22 cellular contexts compared by ENCODE assay signal in genomic region chr2:105634198-105634597, GRCh38.
"Had no signal": no experiment of that assay in that cellular context is flagged by ENCODE, and none has a peak within 500 bp of the region (broad histone marks: within the 10 kb centered on the region; RNA-seq: fewer than 3 reads in every experiment).

No MANE protein-coding gene starts in this region.

- H3K4me3 ChIP-seq: cardiac muscle cell, coronary artery, gastroesophageal sphincter, heart left ventricle, mucosa of descending colon, pancreas, suprapubic skin, upper lobe of left lung had no signal

- H3K27me3 ChIP-seq: cardiac muscle cell, gastroesophageal sphincter, heart left ventricle, pancreas, upper lobe of left lung had no signal

- H3K27ac Mint-ChIP-seq: activated CD4-positive, alpha-beta T cell treated with anti-CD3 and anti-CD28 coated beads, Interleukin-2, amount 10 ng/mL, durations not matched to agents 24 days and 14 days; activated CD8-positive, alpha-beta T cell treated with anti-CD3 and anti-CD28 coated beads for 36 hours; activated naive CD8-positive, alpha-beta T cell treated with anti-CD3 and anti-CD28 coated beads, Interleukin-2, amount 10 ng/mL, durations not matched to agents 7 days and 5 days; activated T-cell treated with anti-CD3 and anti-CD28 coated beads, Interleukin-2, amount 50 U/mL, for 24 hours; activated T-helper 2 cell treated with anti-CD3 and anti-CD28 coated beads, Interferon-gamma antibody, Interleukin-2, Interleukin-4, amounts not matched to agents 10 μg/mL and 5 μg/mL and 100 μg/mL, durations not matched to agents 14 hours and 24 hours and 36 hours; memory B cell; stimulated activated naive CD8-positive, alpha-beta T cell treated with anti-CD3 and anti-CD28 coated beads, Interleukin-15, Interleukin-2, amounts not matched to agents 100 ng/mL and 50 ng/mL, for 24 hours had no signal

- H3K27me3 Mint-ChIP-seq: activated CD8-positive, alpha-beta T cell treated with anti-CD3 and anti-CD28 coated beads for 36 hours; activated T-cell treated with anti-CD3 and anti-CD28 coated beads, Interleukin-2, amount 50 U/mL, for 24 hours; stimulated activated naive CD8-positive, alpha-beta T cell treated with anti-CD3 and anti-CD28 coated beads, Interleukin-15, Interleukin-2, amounts not matched to agents 100 ng/mL and 50 ng/mL, for 24 hours had no signal

- DNase-seq: activated CD4-positive, alpha-beta T cell treated with anti-CD3 and anti-CD28 coated beads, Interleukin-2, amount 10 ng/mL, durations not matched to agents 24 days and 14 days; activated CD8-positive, alpha-beta T cell treated with anti-CD3 and anti-CD28 coated beads for 36 hours; activated naive CD4-positive, alpha-beta T cell treated with Interleukin-2 at 50 U/mL for 16 hours; activated naive CD8-positive, alpha-beta T cell treated with anti-CD3 and anti-CD28 coated beads, Interleukin-2, amount 10 ng/mL, durations not matched to agents 7 days and 5 days; activated T-cell treated with anti-CD3 and anti-CD28 coated beads, Interleukin-2, amount 50 U/mL, for 24 hours; amygdala; heart left ventricle; left ventricle myocardium superior; mucosa of descending colon; naive B cell; pancreas; T-helper 1 cell; T1000; upper lobe of left lung had no signal

- H3K4me1 Mint-ChIP-seq: activated CD4-positive, alpha-beta T cell treated with anti-CD3 and anti-CD28 coated beads, Interleukin-2, amount 10 ng/mL, durations not matched to agents 24 days and 14 days; memory B cell; naive B cell had no signal

- H3K9me3 ChIP-seq: gastroesophageal sphincter, heart left ventricle, mucosa of descending colon, pancreas, suprapubic skin, upper lobe of left lung had no signal

- H3K4me3 Mint-ChIP-seq: activated CD4-positive, alpha-beta T cell treated with anti-CD3 and anti-CD28 coated beads, Interleukin-2, amount 10 ng/mL, durations not matched to agents 24 days and 14 days; activated CD8-positive, alpha-beta T cell treated with anti-CD3 and anti-CD28 coated beads for 36 hours; activated naive CD8-positive, alpha-beta T cell treated with anti-CD3 and anti-CD28 coated beads, Interleukin-2, amount 10 ng/mL, durations not matched to agents 7 days and 5 days; activated T-cell treated with anti-CD3 and anti-CD28 coated beads, Interleukin-2, amount 50 U/mL, for 24 hours; memory B cell; naive B cell; stimulated activated naive CD8-positive, alpha-beta T cell treated with anti-CD3 and anti-CD28 coated beads, Interleukin-15, Interleukin-2, amounts not matched to agents 100 ng/mL and 50 ng/mL, for 24 hours had no signal

- H3K4me1 ChIP-seq: gastroesophageal sphincter, heart left ventricle, pancreas, suprapubic skin, upper lobe of left lung had no signal

- FAIRE-seq: pancreas had no signal

- H3K36me3 Mint-ChIP-seq: activated naive CD8-positive, alpha-beta T cell treated with anti-CD3 and anti-CD28 coated beads, Interleukin-2, amount 10 ng/mL, durations not matched to agents 7 days and 5 days; memory B cell; naive B cell had no signal

- ATAC-seq: activated CD8-positive, alpha-beta T cell treated with anti-CD3 and anti-CD28 coated beads for 36 hours; esophagus mucosa; gastroesophageal sphincter; heart left ventricle; left ventricle myocardium superior; mucosa of descending colon; pancreas had no signal

- H3K9me3 Mint-ChIP-seq: activated CD4-positive, alpha-beta T cell treated with anti-CD3 and anti-CD28 coated beads, Interleukin-2, amount 10 ng/mL, durations not matched to agents 24 days and 14 days; activated CD8-positive, alpha-beta T cell treated with anti-CD3 and anti-CD28 coated beads for 36 hours; activated naive CD8-positive, alpha-beta T cell treated with anti-CD3 and anti-CD28 coated beads, Interleukin-2, amount 10 ng/mL, durations not matched to agents 7 days and 5 days; activated T-cell treated with anti-CD3 and anti-CD28 coated beads, Interleukin-2, amount 50 U/mL, for 24 hours; activated T-helper 2 cell treated with anti-CD3 and anti-CD28 coated beads, Interferon-gamma antibody, Interleukin-2, Interleukin-4, amounts not matched to agents 10 μg/mL and 5 μg/mL and 100 μg/mL, durations not matched to agents 14 hours and 24 hours and 36 hours; memory B cell; naive B cell; stimulated activated naive CD8-positive, alpha-beta T cell treated with anti-CD3 and anti-CD28 coated beads, Interleukin-15, Interleukin-2, amounts not matched to agents 100 ng/mL and 50 ng/mL, for 24 hours had no signal

- H3K36me3 ChIP-seq: cardiac muscle cell, gastroesophageal sphincter, heart left ventricle, pancreas, suprapubic skin, upper lobe of left lung had no signal

- H3K27ac ChIP-seq: cardiac muscle cell, coronary artery, gastroesophageal sphincter, heart left ventricle, pancreas, suprapubic skin, upper lobe of left lung had no signal
